In the genomic region with DNA sequence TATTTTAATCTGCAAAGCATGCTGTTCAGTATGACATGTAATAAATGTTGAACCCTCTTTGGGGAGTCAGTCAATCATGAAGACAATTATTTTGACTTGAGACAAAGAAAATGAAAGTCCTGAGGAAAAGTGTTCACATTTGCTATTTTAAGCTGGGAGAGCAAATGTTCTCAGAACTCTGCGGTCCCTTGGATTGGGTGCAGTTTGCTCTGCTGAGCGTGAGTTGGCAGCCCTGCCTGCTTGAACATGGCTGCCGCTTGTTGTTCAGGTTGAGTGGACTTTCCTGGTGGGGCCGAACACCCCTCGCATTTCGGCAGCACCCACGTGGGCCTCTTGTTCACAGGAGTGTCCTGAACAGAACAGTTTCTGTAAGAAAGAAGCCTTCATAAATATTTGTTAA, we compare ENCODE assay signal across 23 cellular contexts. TPM values are rescaled to one million over a fixed set of nuclear protein-coding genes. Genes with fewer than 3 reads are reported as not detected.
DNase-seq lines count a peak whose midpoint lies in the region; ATAC-seq, FAIRE-seq and TF ChIP-seq lines count a peak whose summit lies in the region.
"Had no signal": no experiment of that assay in that cellular context is flagged by ENCODE, and none has a peak within 500 bp of the region (broad histone marks: within the 10 kb centered on the region; RNA-seq: fewer than 3 reads in every experiment).

No MANE protein-coding gene starts in this region.

- DNase-seq in caudate nucleus (lab: John Stamatoyannopoulos, UW) (peak in 9 of 61 donors; percentile 2 to 35 (median 13)), inferior parietal cortex (ENCODE audit: extremely low spot score) (peak; percentile 59), neural crest cell (ENCODE audit: low read depth, low spot score) (no peak), tibial artery (peak in 1 of 2 donors; percentile 73), urothelium cell line (ENCODE audit: low spot score) (no peak)
- no peak for DNase-seq in central memory CD4-positive, alpha-beta T cell
- no peak for DNase-seq in CD4-positive, alpha-beta T cell
- DNase-seq: activated CD8-positive, alpha-beta memory T cell treated with anti-CD3 and anti-CD28 coated beads, Interleukin-2, amount 50 U/mL, for 48 hours; activated gamma-delta T cell; Calu3; effector memory CD4-positive, alpha-beta T cell; immature natural killer cell; stimulated activated CD4-positive, alpha-beta T cell treated with anti-CD3 and anti-CD28 coated beads, Interleukin-15, amount 100 ng/mL, for 24 hours; trophoblast cell had no signal

- no peaks in the 10 kb centered on the region for H3K27me3 Mint-ChIP-seq in neural crest cell (ENCODE audit: low read depth)
- H3K27me3 Mint-ChIP-seq in CD4-positive, alpha-beta T cell = peaks cover 12% of the 10 kb centered on the region

- no peaks in the 10 kb centered on the region for H3K36me3 Mint-ChIP-seq in neural crest cell (ENCODE audit: low read depth)
- no peaks in the 10 kb centered on the region for H3K36me3 Mint-ChIP-seq in CD4-positive, alpha-beta T cell (ENCODE audit: low read depth)
- H3K36me3 Mint-ChIP-seq: immature natural killer cell, memory B cell had no signal

- H3K9me3 Mint-ChIP-seq in neural crest cell = no peaks in the 10 kb centered on the region
- H3K9me3 Mint-ChIP-seq in CD4-positive, alpha-beta T cell = no peaks in the 10 kb centered on the region
- H3K9me3 Mint-ChIP-seq: central memory CD8-positive, alpha-beta T cell; neural progenitor cell; T-helper 1 cell treated with Interleukin-12 subunit alpha and Interleukin-12 subunit beta and Interleukin-4 antibody, amounts not matched to agents 30 μg/mL and 1 μg/mL, for 36 hours had no signal

- CTCF ChIA-PET in CD4-positive, alpha-beta T cell (lab: Charles Lee) = no interaction called here

- H3K27ac ChIP-seq in caudate nucleus (ENCODE audit: low read depth, low read length) = peak overlapping the region; percentile 62
- peak overlapping the region; percentile 78 to 84 for H3K27ac ChIP-seq in tibial artery
- H3K27ac ChIP-seq in CD4-positive, alpha-beta T cell (ENCODE audit: low read depth, low read length) = no peak overlapping the region
- H3K27ac ChIP-seq: neural progenitor cell, VCaP had no signal

- H3K4me3 Mint-ChIP-seq in neural crest cell = no peak overlapping the region
- no peak overlapping the region for H3K4me3 Mint-ChIP-seq in CD4-positive, alpha-beta T cell
- H3K4me3 Mint-ChIP-seq: B cell; central memory CD8-positive, alpha-beta T cell; immature natural killer cell; memory B cell; neural progenitor cell; T-helper 1 cell treated with Interleukin-12 subunit alpha and Interleukin-12 subunit beta and Interleukin-4 antibody, amounts not matched to agents 30 μg/mL and 1 μg/mL, for 36 hours had no signal

- no peak for ATAC-seq in CD4-positive, alpha-beta T cell (ENCODE audit: poor library complexity)

- peaks cover 0 to 83% (median 27%) of the 10 kb centered on the region in 4 donors for H3K4me1 ChIP-seq in tibial artery
- H3K4me1 ChIP-seq: neural progenitor cell had no signal

- H3K4me1 Mint-ChIP-seq in neural crest cell = peaks cover 33% of the 10 kb centered on the region
- H3K4me1 Mint-ChIP-seq in CD4-positive, alpha-beta T cell (ENCODE audit: low read depth) = no peaks in the 10 kb centered on the region
- H3K4me1 Mint-ChIP-seq: B cell; central memory CD8-positive, alpha-beta T cell; immature natural killer cell; memory B cell had no signal

- POLR2A ChIA-PET in CD4-positive, alpha-beta T cell (lab: Charles Lee) = no interaction called here

- no peak for FAIRE-seq in urothelium cell line (lab: Jason Lieb, UNC)
- FAIRE-seq: H1 had no signal

- TF ChIP-seq CTCF in neural crest cell (conservative IDR thresholded peaks at IDR 0.05) (no peak), tibial artery (IDR thresholded peaks at IDR 0.05) (no peak)
- no peak for TF ChIP-seq CTCF in CD4-positive, alpha-beta T cell (IDR thresholded peaks at IDR 0.05)

- H3K27me3 ChIP-seq in tibial artery = no peaks in the 10 kb centered on the region
- no peaks in the 10 kb centered on the region for H3K27me3 ChIP-seq in CD4-positive, alpha-beta T cell (ENCODE audit: control insufficient read depth, insufficient read depth, low read length)
- H3K27me3 ChIP-seq: neural progenitor cell had no signal

- no peaks in the 10 kb centered on the region for H3K9me3 ChIP-seq in tibial artery
- no peaks in the 10 kb centered on the region for H3K9me3 ChIP-seq in CD4-positive, alpha-beta T cell (ENCODE audit: control insufficient read depth, low read length)

- H3K27ac Mint-ChIP-seq in neural crest cell (ENCODE audit: unreplicated experiment) = peak overlapping the region; percentile 37
- H3K27ac Mint-ChIP-seq in CD4-positive, alpha-beta T cell = no peak overlapping the region
- H3K27ac Mint-ChIP-seq: B cell; immature natural killer cell; memory B cell; neural progenitor cell; T-helper 1 cell treated with Interleukin-12 subunit alpha and Interleukin-12 subunit beta and Interleukin-4 antibody, amounts not matched to agents 30 μg/mL and 1 μg/mL, for 36 hours had no signal

- intact Hi-C loops in tibial artery (cut with DNase I; ENCODE audit: low total_unique reads) = no loop called here
- intact Hi-C loops in CD4-positive, alpha-beta T cell (cut with DNase I, micrococcal nuclease) = no loop called here

- peak overlapping the region; percentile 18 to 27 for H3K4me3 ChIP-seq in tibial artery
- H3K4me3 ChIP-seq: neural progenitor cell had no signal

- no peaks in the 10 kb centered on the region for H3K36me3 ChIP-seq in tibial artery
- H3K36me3 ChIP-seq: neural progenitor cell had no signal

RNA-seq across cellular contexts. Expression of gene RNF113B, which starts 10.8 kb away (rescaled TPM):
- not detected in 2 replicates for total RNA-seq in neural crest cell
- not detected for total RNA-seq in CD4-positive, alpha-beta T cell
- total RNA-seq: B cell, Calu3, fibroblast of lung, H1, right cardiac atrium had no signal

RNA-seq across cellular contexts. Expression of gene FARP1, which starts 45.0 kb away (rescaled TPM):
- total RNA-seq in neural crest cell = 138 and 139 TPM in 2 replicates
- under 1 TPM in 1 of 2 experiments, not detected in 1; 0.30 TPM for total RNA-seq in CD4-positive, alpha-beta T cell

Comparison
In these comparisons a context has a peak if more than half of its experiments do, and no peak if none do; other contexts are left out.
1. RNA of gene FARP1, which starts 45.0 kb away (total RNA-seq): 138 to 139 TPM in neural crest cell; 0.30 TPM in CD4-positive, alpha-beta T cell; every median in the first group is over 100 times any median in the second.